8 cellular contexts compared by ENCODE assay signal in genomic region chr6:5260661-5261544, GRCh38.
A peak's percentile ranks its signal among the peaks of the same experiment; 100 is the strongest.
DNase-seq lines count a peak whose midpoint lies in the region; ATAC-seq, FAIRE-seq and TF ChIP-seq lines count a peak whose summit lies in the region.

FARS2 (plus strand) TSS chr6:5261513.
LYRM4 (minus strand) TSS chr6:5260950; CDS start chr6:5260733, 217 bp downstream.

- H3K36me3 Mint-ChIP-seq in nephron (ENCODE audit: low read depth): peaks cover 23% of the 10 kb centered on the region

- peak; percentile 91 for DNase-seq in EL
- peak; percentile 79 for DNase-seq in H54 (ENCODE audit: insufficient read length, low spot score)
- peak; percentile 87 for DNase-seq in LoVo (ENCODE audit: low spot score)
- peak; percentile 73 to 89 for DNase-seq in SHP77 (lab: John Stamatoyannopoulos, UW)
- DNase-seq in activated effector memory CD4-positive, alpha-beta T cell treated with Interleukin-2 at 50 U/mL for 16 hours: peak; percentile 90
- peak; percentile 83 for DNase-seq in fibroblast of pulmonary artery (ENCODE audit: low read depth)
- DNase-seq in stimulated activated naive CD8-positive, alpha-beta T cell treated with anti-CD3 and anti-CD28 coated beads, Interleukin-15, Interleukin-2, amounts not matched to agents 100 U/mL and 50 U/mL, for 24 hours: peak; percentile 92

- H3K27me3 Mint-ChIP-seq in nephron (ENCODE audit: low read depth): no peaks in the 10 kb centered on the region

- peaks cover 17% of the 10 kb centered on the region for H3K4me1 Mint-ChIP-seq in nephron

- peak within 1 kb of the TSS; percentile 99 to 100 (median 100) for H3K27ac Mint-ChIP-seq in nephron

- TF ChIP-seq CTCF in fibroblast of pulmonary artery (IDR thresholded peaks at IDR 0.05; ENCODE audit: low read length, missing control alignments) (no peak), nephron (IDR thresholded peaks at IDR 0.05; ENCODE audit: unreplicated experiment in 3 of 3) (peak; percentile 31 to 48 (median 44))

- FAIRE-seq in H54 (lab: Jason Lieb, UNC): peak; percentile 23

- peak; percentile 84 for ATAC-seq in stimulated activated naive CD8-positive, alpha-beta T cell treated with anti-CD3 and anti-CD28 coated beads, Interleukin-15, Interleukin-2, amounts not matched to agents 100 U/mL and 50 U/mL, for 24 hours

- peak within 1 kb of the TSS; percentile 81 for H3K4me3 ChIP-seq in fibroblast of pulmonary artery (replicated peaks; ENCODE audit: low read depth, low read length)

- H3K9me3 Mint-ChIP-seq in nephron: no peaks in the 10 kb centered on the region

- peak within 1 kb of the TSS; percentile 92 to 99 (median 97) for H3K4me3 Mint-ChIP-seq in nephron

- peak; percentile 38 for TF ChIP-seq POLR2A in H54 (IDR thresholded peaks at IDR 0.05; ENCODE audit: low read depth, low read length)

Comparison
In these comparisons a context has a peak if more than half of its experiments do, and no peak if none do; other contexts are left out.
1. Peak in every context shown above with its lines: DNase-seq, ATAC-seq and H3K4me3 ChIP-seq.